Comparison of ENCODE assay signal across 1 cellular context in the genomic region with DNA sequence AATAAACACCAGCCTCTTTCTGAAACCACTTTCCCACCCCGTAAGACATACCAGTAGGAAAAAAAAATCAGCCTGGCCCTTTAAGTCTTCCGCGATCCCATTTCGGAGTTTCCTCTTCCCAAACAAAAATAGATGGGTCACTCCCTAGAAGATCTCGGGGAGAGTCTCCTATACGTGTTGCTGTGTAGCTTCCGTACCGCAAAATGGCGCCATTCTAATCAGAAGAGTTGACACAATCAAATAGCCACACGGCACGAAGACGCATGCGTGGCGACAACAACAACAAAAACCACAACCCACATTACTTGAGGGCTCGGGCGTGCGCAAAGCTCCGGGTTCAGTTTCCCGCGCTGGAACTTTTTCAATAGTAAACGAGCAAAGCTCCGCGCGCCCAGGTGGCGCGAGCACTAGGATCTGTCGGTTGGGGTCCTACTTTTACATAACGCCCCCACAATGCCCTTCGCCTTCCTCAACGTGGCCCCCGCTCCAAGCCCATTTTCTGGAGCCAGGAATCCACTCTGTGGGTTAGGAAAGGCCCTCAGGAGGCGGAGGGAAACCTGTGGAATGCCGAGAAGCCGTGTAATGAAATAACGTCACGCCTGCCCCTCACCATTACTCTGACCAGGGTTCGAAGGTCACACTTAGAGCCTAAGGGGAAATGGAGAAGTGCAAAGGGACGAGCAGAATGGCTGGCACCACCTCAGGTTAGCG.
TF ChIP-seq lines count a peak whose summit lies in the region.

Gene GPANK1, minus strand, starts transcription at position 208 of the 711 bp plus-strand sequence. CDS start 519 bp downstream, outside the sequence.

TF ChIP-seq in K562, 482 proteins besides CTCF, POLR2A, EP300 and RAD21 (continued from another document and continues in another):
- TF ChIP-seq CEBPZ (IDR thresholded peaks at IDR 0.05; ENCODE audit: borderline replicate concordance, low read depth, low read length) (no peak), STAT5A (IDR thresholded peaks at IDR 0.05; ENCODE audit: borderline replicate concordance, low read length) (no peak; the same call in 1 of the 2 replicates), ZNF133 (CRISPR knock-in tag; IDR thresholded peaks at IDR 0.05) (0 out of 2 replicates have a peak, but pooled peaks have one; percentile 44), FOXO4 (CRISPR knock-in tag; IDR thresholded peaks at IDR 0.05) (peak; percentile 75; the same call in 1 of the 2 replicates), GTF2E2 (tag; IDR thresholded peaks at IDR 0.05) (no peak), ZNF282 (CRISPR knock-in tag; IDR thresholded peaks at IDR 0.05) (no peak), FOS (IDR thresholded peaks at IDR 0.05; ENCODE audit: extremely low read depth, insufficient read length) (no peak), LARP7 (IDR thresholded peaks at IDR 0.05) (peak; percentile 64; the same call in 1 of the 2 replicates), SMAD2 (IDR thresholded peaks at IDR 0.05; ENCODE audit: low read depth, low read length) (0 out of 2 replicates have a peak, but pooled peaks have one; percentile 5), ILF3 (IDR thresholded peaks at IDR 0.05; ENCODE audit: borderline replicate concordance) (no peak), RCOR1 (IDR thresholded peaks at IDR 0.05; ENCODE audit: borderline replicate concordance in 1 of 2, low read depth in 2 of 2, low read length in 2 of 2) (peak in 1 of 2 experiments; percentile 6; a peak in 3 of 4 replicates), MTA3 (IDR thresholded peaks at IDR 0.05; ENCODE audit: borderline replicate concordance) (peak; percentile 86), ATF4 (CRISPR knock-in tag; IDR thresholded peaks at IDR 0.05) (peak; percentile 28; the same call in 1 of the 2 replicates), STAT6 (CRISPR knock-in tag; IDR thresholded peaks at IDR 0.05) (peak; percentile 97; the same call in 1 of the 2 replicates), RBM14 (IDR thresholded peaks at IDR 0.05; ENCODE audit: borderline replicate concordance, insufficient read depth, low read depth, low read length) (no peak), NFATC3 (IDR thresholded peaks at IDR 0.05) (peak; percentile 57; the same call in 1 of the 2 replicates), STAT5B (CRISPR knock-in tag; IDR thresholded peaks at IDR 0.05) (no peak), RBBP5 (IDR thresholded peaks at IDR 0.05; ENCODE audit: borderline replicate concordance, insufficient read depth, low read length, poor library complexity, severe bottlenecking) (no peak), RAD51 (IDR thresholded peaks at IDR 0.05; ENCODE audit: borderline replicate concordance, low read depth) (no peak; the same call in 1 of the 2 replicates), PTTG1 (tag; IDR thresholded peaks at IDR 0.05; ENCODE audit: low read depth) (no peak), MBD2 (IDR thresholded peaks at IDR 0.05; ENCODE audit: borderline replicate concordance, low read depth) (no peak), ZNF639 (CRISPR knock-in tag; conservative IDR thresholded peaks at IDR 0.05 in 1 of 2, IDR thresholded peaks at IDR 0.05 in 1 of 2) (no peak), HDAC3 (IDR thresholded peaks at IDR 0.05; ENCODE audit: borderline replicate concordance, partially characterized antibody) (no peak), GATAD2B (IDR thresholded peaks at IDR 0.05; ENCODE audit: borderline replicate concordance) (no peak), NEUROD1 (IDR thresholded peaks at IDR 0.05; ENCODE audit: borderline replicate concordance, low read depth, low read length, partially characterized antibody) (no peak), BMI1 (IDR thresholded peaks at IDR 0.05; ENCODE audit: low read length) (no peak), ZNF316 (IDR thresholded peaks at IDR 0.05) (peak; percentile 48), POLR2G (IDR thresholded peaks at IDR 0.05; ENCODE audit: low read depth, low read length) (peak; percentile 37), ZNF280A (IDR thresholded peaks at IDR 0.05; ENCODE audit: low read depth, partially characterized antibody) (no peak), ZNF507 (tag; conservative IDR thresholded peaks at IDR 0.05) (no peak), IRF9 (tag; IDR thresholded peaks at IDR 0.05) (no peak)
- TF ChIP-seq, protein P1, sequence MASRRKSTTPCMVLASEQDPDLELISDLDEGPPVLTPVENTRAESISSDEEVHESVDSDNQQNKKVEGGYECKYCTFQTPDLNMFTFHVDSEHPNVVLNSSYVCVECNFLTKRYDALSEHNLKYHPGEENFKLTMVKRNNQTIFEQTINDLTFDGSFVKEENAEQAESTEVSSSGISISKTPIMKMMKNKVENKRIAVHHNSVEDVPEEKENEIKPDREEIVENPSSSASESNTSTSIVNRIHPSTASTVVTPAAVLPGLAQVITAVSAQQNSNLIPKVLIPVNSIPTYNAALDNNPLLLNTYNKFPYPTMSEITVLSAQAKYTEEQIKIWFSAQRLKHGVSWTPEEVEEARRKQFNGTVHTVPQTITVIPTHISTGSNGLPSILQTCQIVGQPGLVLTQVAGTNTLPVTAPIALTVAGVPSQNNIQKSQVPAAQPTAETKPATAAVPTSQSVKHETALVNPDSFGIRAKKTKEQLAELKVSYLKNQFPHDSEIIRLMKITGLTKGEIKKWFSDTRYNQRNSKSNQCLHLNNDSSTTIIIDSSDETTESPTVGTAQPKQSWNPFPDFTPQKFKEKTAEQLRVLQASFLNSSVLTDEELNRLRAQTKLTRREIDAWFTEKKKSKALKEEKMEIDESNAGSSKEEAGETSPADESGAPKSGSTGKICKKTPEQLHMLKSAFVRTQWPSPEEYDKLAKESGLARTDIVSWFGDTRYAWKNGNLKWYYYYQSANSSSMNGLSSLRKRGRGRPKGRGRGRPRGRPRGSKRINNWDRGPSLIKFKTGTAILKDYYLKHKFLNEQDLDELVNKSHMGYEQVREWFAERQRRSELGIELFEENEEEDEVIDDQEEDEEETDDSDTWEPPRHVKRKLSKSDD (conservative IDR thresholded peaks at IDR 0.05; ENCODE audit: low read length), result peak; percentile 18; the same call in 1 of the 2 replicates
- TF ChIP-seq, protein P2, sequence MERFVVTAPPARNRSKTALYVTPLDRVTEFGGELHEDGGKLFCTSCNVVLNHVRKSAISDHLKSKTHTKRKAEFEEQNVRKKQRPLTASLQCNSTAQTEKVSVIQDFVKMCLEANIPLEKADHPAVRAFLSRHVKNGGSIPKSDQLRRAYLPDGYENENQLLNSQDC (CRISPR knock-in tag; IDR thresholded peaks at IDR 0.05), result peak; percentile 36; the same call in 1 of the 2 replicates
- TF ChIP-seq, protein P3, sequence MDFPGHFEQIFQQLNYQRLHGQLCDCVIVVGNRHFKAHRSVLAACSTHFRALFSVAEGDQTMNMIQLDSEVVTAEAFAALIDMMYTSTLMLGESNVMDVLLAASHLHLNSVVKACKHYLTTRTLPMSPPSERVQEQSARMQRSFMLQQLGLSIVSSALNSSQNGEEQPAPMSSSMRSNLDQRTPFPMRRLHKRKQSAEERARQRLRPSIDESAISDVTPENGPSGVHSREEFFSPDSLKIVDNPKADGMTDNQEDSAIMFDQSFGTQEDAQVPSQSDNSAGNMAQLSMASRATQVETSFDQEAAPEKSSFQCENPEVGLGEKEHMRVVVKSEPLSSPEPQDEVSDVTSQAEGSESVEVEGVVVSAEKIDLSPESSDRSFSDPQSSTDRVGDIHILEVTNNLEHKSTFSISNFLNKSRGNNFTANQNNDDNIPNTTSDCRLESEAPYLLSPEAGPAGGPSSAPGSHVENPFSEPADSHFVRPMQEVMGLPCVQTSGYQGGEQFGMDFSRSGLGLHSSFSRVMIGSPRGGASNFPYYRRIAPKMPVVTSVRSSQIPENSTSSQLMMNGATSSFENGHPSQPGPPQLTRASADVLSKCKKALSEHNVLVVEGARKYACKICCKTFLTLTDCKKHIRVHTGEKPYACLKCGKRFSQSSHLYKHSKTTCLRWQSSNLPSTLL (IDR thresholded peaks at IDR 0.05), result no peak
